Comparison of ENCODE assay signal across 8 cellular contexts in genomic region chr19:2049741-2050348, GRCh38. TPM values are rescaled to one million over a fixed set of nuclear protein-coding genes. Genes with fewer than 3 reads are reported as not detected.
DNase-seq lines count a peak whose midpoint lies in the region; ATAC-seq and TF ChIP-seq lines count a peak whose summit lies in the region.

No MANE protein-coding gene starts in this region.

- H3K4me3 ChIP-seq in Karpas-422 (ENCODE audit: low read length) (peak overlapping the region; percentile 84), iPS-18a (ENCODE audit: low read length) (peak overlapping the region; percentile 73)

- H3K4me1 ChIP-seq in Karpas-422 (ENCODE audit: low read length) (peaks cover 68% of the 10 kb centered on the region), iPS-18a (ENCODE audit: control insufficient read depth, low read depth, low read length) (no peaks in the 10 kb centered on the region)

- peak; percentile 79 for DNase-seq in GM13977 (ENCODE audit: low spot score)
- peak; percentile 90 for DNase-seq in Karpas-422
- DNase-seq in T-helper 1 cell = peak in 3 of 5 donors; percentile 49 to 77 (median 55)
- DNase-seq in MCF 10A (ENCODE audit: unreplicated experiment) = peak; percentile 86
- DNase-seq in sciatic nerve (ENCODE audit: low spot score) = peak; percentile 86
- no peak for DNase-seq in cortex of kidney (lab: John Stamatoyannopoulos, UW)

- POLR2A ChIA-PET in MCF 10A (lab: Yijun Ruan, JAX) = interaction anchor here (0.6 to 2.6 kb wide), 10 partner anchors 8 to 675 kb away, joined by 3 to 20 read pairs (median 3); partner anchors contain the start of gene BTBD2

- peak; percentile 82 for ATAC-seq in sciatic nerve

- H3K27me3 ChIP-seq in Karpas-422 (ENCODE audit: low read length) (no peaks in the 10 kb centered on the region), iPS-18a (ENCODE audit: control insufficient read depth, insufficient read depth, low read length) (no peaks in the 10 kb centered on the region)

- TSS peak; percentile 55 for BruUV-seq in MCF 10A (replicated peaks; lab: Mats Ljungman, UMichigan)

- H3K9me2 ChIP-seq in Karpas-422 (replicated peaks; ENCODE audit: insufficient read depth, low read length) = no peaks in the 10 kb centered on the region

- intact Hi-C loops in MCF 10A (cut with micrococcal nuclease) = loop anchor here (1.0 kb wide), 1 partner anchor 31 kb away; no protein-coding TSS in a partner anchor
- intact Hi-C loops in sciatic nerve (cut with DNase I) = no loop called here

- no peak overlapping the region for H2AFZ ChIP-seq in Karpas-422 (ENCODE audit: low read length)

- H3K9me3 Mint-ChIP-seq in MCF 10A (ENCODE audit: unreplicated experiment) = no peaks in the 10 kb centered on the region

- no peaks in the 10 kb centered on the region for H3K9me3 ChIP-seq in Karpas-422 (ENCODE audit: low read length)
- no peaks in the 10 kb centered on the region for H3K9me3 ChIP-seq in iPS-18a (ENCODE audit: control insufficient read depth, low read depth, low read length)

- peak overlapping the region; percentile 92 for H3K4me2 ChIP-seq in Karpas-422 (ENCODE audit: low read depth, low read length, poor library complexity, severe bottlenecking)

- in situ Hi-C loops in GM13977 (cut with MboI; ENCODE audit: low pct_unique_long_range_greater_than_20kb, low sequenced_read_pairs, unreplicated experiment) = no loop called here

- peak overlapping the region; percentile 51 for H3K27ac Mint-ChIP-seq in MCF 10A (ENCODE audit: low read depth, unreplicated experiment)

- CTCF ChIA-PET in MCF 10A (lab: Yijun Ruan, JAX) = interaction anchor here (0.7 to 1.6 kb wide), 3 partner anchors 17 to 33 kb away, joined by 3 to 5 read pairs (median 3); no protein-coding TSS in a partner anchor

- H3K27me3 Mint-ChIP-seq in MCF 10A (ENCODE audit: insufficient read depth, unreplicated experiment) = no peaks in the 10 kb centered on the region

- TF ChIP-seq CTCF in 22Rv1 (IDR thresholded peaks at IDR 0.05) (no peak), GM13977 (IDR thresholded peaks at IDR 0.05; ENCODE audit: extremely low read depth, insufficient read depth, missing control alignments) (no peak), MCF 10A (IDR thresholded peaks at IDR 0.05; ENCODE audit: unreplicated experiment) (no peak)

- peaks cover 39% of the 10 kb centered on the region for H3K79me2 ChIP-seq in Karpas-422 (ENCODE audit: low read length)

- peaks cover 40% of the 10 kb centered on the region for H3K36me3 Mint-ChIP-seq in MCF 10A (ENCODE audit: insufficient read depth, unreplicated experiment)

- H3K27ac ChIP-seq in 22Rv1 (peak overlapping the region; percentile 87), Karpas-422 (ENCODE audit: low read length) (peak overlapping the region; percentile 93), iPS-18a (ENCODE audit: low read length) (no peak overlapping the region)

- H3K9ac ChIP-seq in Karpas-422 (ENCODE audit: low read length) (peak overlapping the region; percentile 93), iPS-18a (ENCODE audit: low read length) (peak overlapping the region; percentile 47)

- H3K4me1 Mint-ChIP-seq in MCF 10A (ENCODE audit: insufficient read depth, unreplicated experiment) = peaks cover 21% of the 10 kb centered on the region

- H4K20me1 ChIP-seq in Karpas-422 (ENCODE audit: insufficient read depth, low read depth, low read length) = peaks cover 59% of the 10 kb centered on the region

- H3K36me3 ChIP-seq in Karpas-422 (ENCODE audit: insufficient read depth, low read length) = peaks cover 28% of the 10 kb centered on the region
- peaks cover 12% of the 10 kb centered on the region for H3K36me3 ChIP-seq in iPS-18a (ENCODE audit: control insufficient read depth, low read depth, low read length)

- peak overlapping the region; percentile 92 for H3K4me3 Mint-ChIP-seq in MCF 10A (ENCODE audit: unreplicated experiment)

RNA-seq across cellular contexts. Expression of gene MKNK2, which starts 1.2 kb away (rescaled TPM):
- 526 and 862 TPM in 2 replicates for total RNA-seq in Karpas-422 (2014; rRNA removed; shearing (Covaris generic); ENCODE audit: low replicate concordance)
- 146 and 224 TPM in 2 replicates for total RNA-seq in MCF 10A (2022)
- 140 TPM for total RNA-seq in sciatic nerve

RNA-seq across cellular contexts. Expression of gene BTBD2, which starts 34.3 kb away (rescaled TPM):
- 66.8 and 112 TPM in 2 replicates for total RNA-seq in Karpas-422 (2014; rRNA removed; shearing (Covaris generic); ENCODE audit: low replicate concordance)
- total RNA-seq in MCF 10A (2022) (53.1 and 53.4 TPM in 2 replicates), sciatic nerve (65.7 TPM)

RNA-seq across cellular contexts. Expression of gene MOB3A, which starts 46.3 kb away (rescaled TPM):
- total RNA-seq in Karpas-422 (2014; rRNA removed; shearing (Covaris generic); ENCODE audit: low replicate concordance) = 153 and 219 TPM in 2 replicates
- total RNA-seq in MCF 10A (2022) (40.9 and 47.2 TPM in 2 replicates), sciatic nerve (54.0 TPM)

RNA-seq across cellular contexts. Expression of gene IZUMO4, which starts 46.9 kb away (rescaled TPM):
- total RNA-seq in Karpas-422 (2014; rRNA removed; shearing (Covaris generic); ENCODE audit: low replicate concordance) = 285 and 487 TPM in 2 replicates
- total RNA-seq in MCF 10A (2022) = 3.1 and 5.3 TPM in 2 replicates
- total RNA-seq in sciatic nerve = 37.8 TPM
